15 cellular contexts compared by ENCODE assay signal in the genomic region with DNA sequence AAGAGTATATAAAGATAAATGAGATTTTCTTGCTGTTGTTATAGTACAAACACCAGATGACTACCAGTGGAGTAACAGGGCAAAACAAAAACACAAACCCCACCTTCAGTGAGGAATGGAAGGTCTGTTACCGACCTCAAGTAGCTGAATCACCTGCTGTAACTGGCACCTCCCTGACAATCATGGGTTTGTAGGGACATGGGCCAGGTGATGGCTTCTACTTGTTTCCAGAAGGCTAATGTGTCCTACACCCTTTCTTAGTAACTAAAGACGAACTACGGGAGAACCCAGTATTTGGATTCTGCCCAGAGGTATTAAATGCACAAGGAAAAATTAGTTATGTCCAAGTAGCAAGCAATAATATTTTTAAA. TPM values are rescaled to one million over a fixed set of nuclear protein-coding genes. Genes with fewer than 3 reads are reported as not detected.
DNase-seq lines count a peak whose midpoint lies in the region; ATAC-seq and TF ChIP-seq lines count a peak whose summit lies in the region.
"Had no signal": no experiment of that assay in that cellular context is flagged by ENCODE, and none has a peak within 500 bp of the region (broad histone marks: within the 10 kb centered on the region; RNA-seq: fewer than 3 reads in every experiment).

No MANE protein-coding gene starts in this region.

- H3K9ac ChIP-seq in Karpas-422 (ENCODE audit: low read length) (no peak overlapping the region), endodermal cell (ENCODE audit: extremely low read depth, low read length, poor library complexity, severe bottlenecking) (no peak overlapping the region)

- no peaks in the 10 kb centered on the region for H3K9me3 Mint-ChIP-seq in endodermal cell
- no peaks in the 10 kb centered on the region for H3K9me3 Mint-ChIP-seq in naive thymus-derived CD8-positive, alpha-beta T cell
- H3K9me3 Mint-ChIP-seq: CD4-positive, alpha-beta T cell had no signal

- H3K4me1 ChIP-seq in cardiac muscle cell (ENCODE audit: low read depth) (peaks cover 13% of the 10 kb centered on the region), DOHH2 (ENCODE audit: control insufficient read depth, low read length) (peaks cover 88% of the 10 kb centered on the region), Karpas-422 (ENCODE audit: low read length) (peaks cover 76% of the 10 kb centered on the region), endodermal cell (ENCODE audit: control insufficient read depth, insufficient read depth, low read length) (peaks cover 14% of the 10 kb centered on the region)
- H3K4me1 ChIP-seq: BE2C, HAP-1 had no signal

- no peaks in the 10 kb centered on the region for H3K27me3 Mint-ChIP-seq in endodermal cell (ENCODE audit: insufficient read depth)
- H3K27me3 Mint-ChIP-seq in naive thymus-derived CD8-positive, alpha-beta T cell = no peaks in the 10 kb centered on the region
- H3K27me3 Mint-ChIP-seq: CD4-positive, alpha-beta T cell had no signal

- H3K9me2 ChIP-seq in DOHH2 (replicated peaks; ENCODE audit: control insufficient read depth, low read length) (no peaks in the 10 kb centered on the region), Karpas-422 (replicated peaks; ENCODE audit: insufficient read depth, low read length) (no peaks in the 10 kb centered on the region)

- no peak overlapping the region for H3K27ac Mint-ChIP-seq in endodermal cell
- H3K27ac Mint-ChIP-seq in naive thymus-derived CD8-positive, alpha-beta T cell = peak overlapping the region in 2 of 10 donors; percentile 1 to 35
- H3K27ac Mint-ChIP-seq: CD4-positive, alpha-beta T cell had no signal

- H3K4me3 ChIP-seq in cardiac muscle cell (no peak overlapping the region), DOHH2 (ENCODE audit: low read length) (no peak overlapping the region), Karpas-422 (ENCODE audit: low read length) (no peak overlapping the region), endodermal cell (ENCODE audit: low read length) (no peak overlapping the region)
- H3K4me3 ChIP-seq: HAP-1 had no signal

- WGBS in endodermal cell (ENCODE audit: insufficient coverage in 1 of 2, insufficient read length in 1 of 2), 2 experiments = 88 to 100% methylated on average over 2 to 3 of the region's 3 CpGs

- H2AFZ ChIP-seq in Karpas-422 (ENCODE audit: low read length) = no peak overlapping the region

- H3F3A ChIP-seq in DOHH2 (ENCODE audit: control insufficient read depth, insufficient read depth) = peaks cover 84% of the 10 kb centered on the region

- peaks cover 58% of the 10 kb centered on the region for H3K36me3 Mint-ChIP-seq in endodermal cell (ENCODE audit: low read depth)
- H3K36me3 Mint-ChIP-seq in naive thymus-derived CD8-positive, alpha-beta T cell = peaks cover 0 to 62% (median 6%) of the 10 kb centered on the region in 3 donors

- intact Hi-C loops in Right ventricle myocardium inferior (cut with DNase I) = no loop called here

- H3K9me3 ChIP-seq in cardiac muscle cell (ENCODE audit: low read depth) = no peaks in the 10 kb centered on the region
- H3K9me3 ChIP-seq in DOHH2 (ENCODE audit: control insufficient read depth, insufficient read depth, low read length) = no peaks in the 10 kb centered on the region
- H3K9me3 ChIP-seq in Karpas-422 (ENCODE audit: low read length) = no peaks in the 10 kb centered on the region
- no peaks in the 10 kb centered on the region for H3K9me3 ChIP-seq in endodermal cell (ENCODE audit: control insufficient read depth, low read length)
- H3K9me3 ChIP-seq: BE2C, HAP-1 had no signal

- DNase-seq in cardiac muscle cell (ENCODE audit: low read depth in 1 of 2, low spot score in 1 of 2) (no peak), Right ventricle myocardium inferior (ENCODE audit: missing footprints) (no peak), Karpas-422 (no peak), endodermal cell (no peak), OCI-M1 (lab: John Stamatoyannopoulos, UW) (no peak)
- no peak for DNase-seq in naive thymus-derived CD8-positive, alpha-beta T cell
- DNase-seq: ACHN; BE2C; CD4-positive, alpha-beta T cell; DMS153; DMS79; GF-D8 had no signal

- H3K79me2 ChIP-seq in DOHH2 (ENCODE audit: control insufficient read depth, low read length) (peaks cover 36% of the 10 kb centered on the region), Karpas-422 (ENCODE audit: low read length) (peaks cover 13% of the 10 kb centered on the region)

- no peak for TF ChIP-seq CTCF in cardiac muscle cell (IDR thresholded peaks at IDR 0.05; ENCODE audit: low read depth, low read length)
- TF ChIP-seq CTCF in DOHH2 (IDR thresholded peaks at IDR 0.05; ENCODE audit: low read depth, low read length, poor library complexity, severe bottlenecking) = no peak
- no peak for TF ChIP-seq CTCF in endodermal cell (conservative IDR thresholded peaks at IDR 0.05)

- H3K36me3 ChIP-seq in cardiac muscle cell (peaks cover 49% of the 10 kb centered on the region), DOHH2 (ENCODE audit: control insufficient read depth, low read length) (peaks cover 65% of the 10 kb centered on the region), Karpas-422 (ENCODE audit: insufficient read depth, low read length) (peaks cover 44% of the 10 kb centered on the region), endodermal cell (ENCODE audit: control insufficient read depth, insufficient read depth, low read length) (peaks cover 62% of the 10 kb centered on the region)

- H3K4me3 Mint-ChIP-seq in endodermal cell = no peak overlapping the region
- no peak overlapping the region for H3K4me3 Mint-ChIP-seq in naive thymus-derived CD8-positive, alpha-beta T cell
- H3K4me3 Mint-ChIP-seq: CD4-positive, alpha-beta T cell had no signal

- no peak overlapping the region for H3K4me2 ChIP-seq in DOHH2 (ENCODE audit: low read length)
- no peak overlapping the region for H3K4me2 ChIP-seq in Karpas-422 (ENCODE audit: low read depth, low read length, poor library complexity, severe bottlenecking)

- H3K4me1 Mint-ChIP-seq in endodermal cell = peaks cover 38% of the 10 kb centered on the region
- peaks cover 0 to 30% (median 6%) of the 10 kb centered on the region in 4 donors for H3K4me1 Mint-ChIP-seq in naive thymus-derived CD8-positive, alpha-beta T cell

- H3K27me3 ChIP-seq in cardiac muscle cell = no peaks in the 10 kb centered on the region
- H3K27me3 ChIP-seq in DOHH2 (ENCODE audit: control insufficient read depth, low read length) = no peaks in the 10 kb centered on the region
- H3K27me3 ChIP-seq in Karpas-422 (ENCODE audit: low read length) = no peaks in the 10 kb centered on the region
- H3K27me3 ChIP-seq in endodermal cell (ENCODE audit: control insufficient read depth, insufficient read depth, low read length, poor library complexity, severe bottlenecking) = no peaks in the 10 kb centered on the region
- H3K27me3 ChIP-seq: BE2C had no signal

- peaks cover 30% of the 10 kb centered on the region; the same call in 1 of the 2 replicates for H4K20me1 ChIP-seq in DOHH2 (ENCODE audit: control insufficient read depth, insufficient read depth, low read depth, low read length)
- peaks cover 50% of the 10 kb centered on the region for H4K20me1 ChIP-seq in Karpas-422 (ENCODE audit: insufficient read depth, low read depth, low read length)

- POLR2A ChIA-PET in naive thymus-derived CD8-positive, alpha-beta T cell (lab: Charles Lee) = no interaction called here

- ATAC-seq in Right ventricle myocardium inferior = no peak
- no peak for ATAC-seq in naive thymus-derived CD8-positive, alpha-beta T cell

- H3K27ac ChIP-seq in cardiac muscle cell = peak overlapping the region; percentile 36
- peak overlapping the region; percentile 50; the same call in 1 of the 2 replicates for H3K27ac ChIP-seq in DOHH2 (ENCODE audit: low read depth, low read length)
- peak overlapping the region; percentile 97 for H3K27ac ChIP-seq in Karpas-422 (ENCODE audit: low read length)
- no peak overlapping the region for H3K27ac ChIP-seq in endodermal cell (ENCODE audit: low read depth, low read length)
- H3K27ac ChIP-seq: C4-2B had no signal

RNA-seq across cellular contexts. Expression of gene SNX5, which starts 26.8 kb away (rescaled TPM):
- 95.4 and 144 TPM in 2 replicates for total RNA-seq in cardiac muscle cell
- 105 and 173 TPM in 2 replicates for polyA plus RNA-seq in cardiac muscle cell
- 45.0 TPM for total RNA-seq in Right ventricle myocardium inferior
- total RNA-seq in Karpas-422 (2014; rRNA removed; shearing (Covaris generic); ENCODE audit: low replicate concordance) = 195 and 298 TPM in 2 replicates
- 100 to 1,000 TPM; 170 to 171 TPM for total RNA-seq in endodermal cell
- 124 TPM for polyA plus RNA-seq in endodermal cell (2013, experiment 1 of 2)
- 121 TPM for polyA plus RNA-seq in endodermal cell (2013, experiment 2 of 2)
- total RNA-seq in naive thymus-derived CD8-positive, alpha-beta T cell = 10 to 100 TPM; 56.9 to 68.2 TPM
- polyA plus RNA-seq in naive thymus-derived CD8-positive, alpha-beta T cell = 10 to 100 TPM; 38.8 to 58.6 (median 44.4) TPM

RNA-seq across cellular contexts. Expression of gene MGME1, which starts 27.0 kb away (rescaled TPM):
- total RNA-seq in cardiac muscle cell (12.3 and 15.9 TPM in 2 replicates), Right ventricle myocardium inferior (13.0 TPM), endodermal cell (10 to 100 TPM; 31.2 to 36.7 TPM)
- polyA plus RNA-seq in cardiac muscle cell = 27.2 and 34.9 TPM in 2 replicates
- 23.3 and 26.5 TPM in 2 replicates for total RNA-seq in Karpas-422 (2014; rRNA removed; shearing (Covaris generic); ENCODE audit: low replicate concordance)
- 36.9 TPM for polyA plus RNA-seq in endodermal cell (2013, experiment 1 of 2)
- polyA plus RNA-seq in endodermal cell (2013, experiment 2 of 2) = 32.9 TPM
- 10 to 100 TPM; 10.4 to 11.5 TPM for total RNA-seq in naive thymus-derived CD8-positive, alpha-beta T cell
- 1 to 10 TPM; 1.1 to 5.1 (median 2.1) TPM for polyA plus RNA-seq in naive thymus-derived CD8-positive, alpha-beta T cell
